ENCODE assay signal across 17 cellular contexts in genomic region chr1:60547821-60548220, GRCh38.
A peak's percentile ranks its signal among the peaks of the same experiment; 100 is the strongest.
DNase-seq lines count a peak whose midpoint lies in the region; ATAC-seq and TF ChIP-seq lines count a peak whose summit lies in the region.
"Had no signal": no experiment of that assay in that cellular context is flagged by ENCODE, and none has a peak within 500 bp of the region (broad histone marks: within the 10 kb centered on the region; RNA-seq: fewer than 3 reads in every experiment).

No MANE protein-coding gene starts in this region.

- H3K27me3 Mint-ChIP-seq in T-cell = no peaks in the 10 kb centered on the region
- H3K27me3 Mint-ChIP-seq: activated CD8-positive, alpha-beta memory T cell treated with anti-CD3 and anti-CD28 coated beads, Interleukin-2, amount 10 ng/mL, durations not matched to agents 7 days and 5 days; activated T-helper 17 cell treated with anti-CD3 and anti-CD28 coated beads, Interleukin-2, amount 50 U/mL, for 72 hours had no signal

- no peak for TF ChIP-seq CTCF in retinal pigment epithelial cell (conservative IDR thresholded peaks at IDR 0.05; ENCODE audit: low read depth, low read length)

- CTCF ChIA-PET in T-cell (lab: Charles Lee) = no interaction called here

- ATAC-seq in GM21717 (IDR thresholded peaks at IDR 0.05; ENCODE audit: unreplicated experiment) (no peak), T-cell (replicated peaks in 1 of 4) (no peak)
- ATAC-seq: activated CD8-positive, alpha-beta memory T cell treated with anti-CD3 and anti-CD28 coated beads, Interleukin-2, amount 10 ng/mL, durations not matched to agents 7 days and 5 days; activated T-helper 17 cell treated with anti-CD3 and anti-CD28 coated beads, Interleukin-2, amount 50 U/mL, for 72 hours had no signal

- DNase-seq in DMS79 treated with DMSO at 0.1 percent for 48 hours (lab: John Stamatoyannopoulos, UW) (peak; percentile 65), NCI-H510A (lab: John Stamatoyannopoulos, UW) (peak; percentile 64), globus pallidus (ENCODE audit: low spot score) (peak; percentile 31), retinal pigment epithelial cell (ENCODE audit: low read depth) (peak; percentile 25), NCI-H82 treated with DMSO at 0.1 percent for 48 hours (lab: John Stamatoyannopoulos, UW; ENCODE audit: unreplicated experiment) (no peak), DMS 273 treated with DMSO at 0.1 percent for 48 hours (lab: John Stamatoyannopoulos, UW) (no peak), T-cell (no peak)
- DNase-seq: activated CD4-positive, alpha-beta T cell treated with anti-CD3 and anti-CD28 coated beads for 48 hours; activated CD8-positive, alpha-beta memory T cell treated with anti-CD3 and anti-CD28 coated beads, Interleukin-2, amount 10 ng/mL, durations not matched to agents 7 days and 5 days; foreskin melanocyte; Kasumi-1; NCI-H1417 treated with DMSO at 0.1 percent for 48 hours; SW 1271 had no signal

- POLR2A ChIA-PET in T-cell (lab: Charles Lee) = no interaction called here

- no peaks in the 10 kb centered on the region for H3K4me1 Mint-ChIP-seq in T-cell
- H3K4me1 Mint-ChIP-seq: activated CD8-positive, alpha-beta memory T cell treated with anti-CD3 and anti-CD28 coated beads, Interleukin-2, amount 10 ng/mL, durations not matched to agents 7 days and 5 days; activated T-helper 17 cell treated with anti-CD3 and anti-CD28 coated beads, Interleukin-2, amount 50 U/mL, for 72 hours had no signal

- no peak overlapping the region for H3K4me3 ChIP-seq in retinal pigment epithelial cell (ENCODE audit: low read length)
- H3K4me3 ChIP-seq: dorsolateral prefrontal cortex, suprapubic skin had no signal

- H3K9me3 Mint-ChIP-seq in T-cell = peaks cover 0 to 9% (median 6%) of the 10 kb centered on the region in 3 donors
- H3K9me3 Mint-ChIP-seq: activated T-helper 17 cell treated with anti-CD3 and anti-CD28 coated beads, Interleukin-2, amount 50 U/mL, for 72 hours had no signal

- H3K36me3 Mint-ChIP-seq in T-cell = no peaks in the 10 kb centered on the region
- H3K36me3 Mint-ChIP-seq: activated CD8-positive, alpha-beta memory T cell treated with anti-CD3 and anti-CD28 coated beads, Interleukin-2, amount 10 ng/mL, durations not matched to agents 7 days and 5 days had no signal

- no peak overlapping the region for H3K27ac Mint-ChIP-seq in T-cell
- H3K27ac Mint-ChIP-seq: activated CD8-positive, alpha-beta memory T cell treated with anti-CD3 and anti-CD28 coated beads, Interleukin-2, amount 10 ng/mL, durations not matched to agents 7 days and 5 days; activated T-helper 17 cell treated with anti-CD3 and anti-CD28 coated beads, Interleukin-2, amount 50 U/mL, for 72 hours had no signal

- H3K4me3 Mint-ChIP-seq in T-cell = no peak overlapping the region
- H3K4me3 Mint-ChIP-seq: activated CD8-positive, alpha-beta memory T cell treated with anti-CD3 and anti-CD28 coated beads, Interleukin-2, amount 10 ng/mL, durations not matched to agents 7 days and 5 days; activated T-helper 17 cell treated with anti-CD3 and anti-CD28 coated beads, Interleukin-2, amount 50 U/mL, for 72 hours had no signal

Comparison
In these comparisons a context has a peak if more than half of its experiments do, and no peak if none do; other contexts are left out.
1. DNase-seq: peak in DMS79 treated with DMSO at 0.1 percent for 48 hours (single experiment), NCI-H510A (single experiment), globus pallidus (single experiment) and retinal pigment epithelial cell (single experiment); none in NCI-H82 treated with DMSO at 0.1 percent for 48 hours (single experiment), DMS 273 treated with DMSO at 0.1 percent for 48 hours (single experiment) and T-cell (0 of 34).